Comparison of ENCODE assay signal across 10 cellular contexts in the genomic region with DNA sequence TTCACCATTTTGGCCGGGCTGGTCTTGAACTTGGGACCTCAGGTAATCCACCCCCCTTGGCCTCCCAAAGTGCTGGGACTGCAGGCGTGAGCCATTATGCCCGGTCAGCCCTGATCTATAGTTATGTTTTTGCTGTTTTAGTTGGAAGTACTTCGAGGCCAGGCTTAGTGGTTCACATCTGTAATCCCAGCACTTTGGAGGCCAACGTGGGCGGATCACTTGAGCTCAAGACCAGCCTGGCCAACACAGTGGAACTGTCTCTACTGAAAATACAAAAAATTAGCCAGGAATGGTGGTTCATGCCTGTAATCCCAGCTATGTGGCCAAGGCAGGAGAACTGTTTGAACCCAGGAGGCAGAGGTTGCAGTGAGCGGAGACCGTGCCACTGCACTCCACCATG. TPM values are rescaled to one million over a fixed set of nuclear protein-coding genes. Genes with fewer than 3 reads are reported as not detected.
DNase-seq lines count a peak whose midpoint lies in the region; ATAC-seq and TF ChIP-seq lines count a peak whose summit lies in the region.
"Had no signal": no experiment of that assay in that cellular context is flagged by ENCODE, and none has a peak within 500 bp of the region (broad histone marks: within the 10 kb centered on the region; RNA-seq: fewer than 3 reads in every experiment).

No MANE protein-coding gene starts in this region.

- no peak overlapping the region for H2AFZ ChIP-seq in SK-N-SH (ENCODE audit: low read depth)
- H2AFZ ChIP-seq in trophoblast cell (ENCODE audit: insufficient read depth, low read length, poor library complexity): no peak overlapping the region

- no peak overlapping the region for H4K91ac ChIP-seq in trophoblast cell (ENCODE audit: low read depth, low read length)

- H3K36me3 ChIP-seq in SK-N-SH (replicated peaks in 1 of 2; ENCODE audit: control insufficient read depth in 1 of 2, insufficient read depth in 2 of 2, low read length in 1 of 2) (peaks cover 36 to 52% of the 10 kb centered on the region in 2 experiments), endocrine pancreas (ENCODE audit: control insufficient read depth, insufficient read depth, low read length) (peaks cover 4% of the 10 kb centered on the region), trophoblast cell (ENCODE audit: control insufficient read depth in 1 of 2, insufficient read depth in 2 of 2, low read length in 2 of 2) (peaks cover 28 to 39% of the 10 kb centered on the region in 2 experiments), WERI-Rb-1 (peaks cover 66% of the 10 kb centered on the region)

- POLR2A ChIA-PET in SK-N-SH (lab: Yijun Ruan, JAX) (interaction anchor here (1.0 kb wide), 1 partner anchor 769 kb away, joined by 5 read pairs; no protein-coding TSS in a partner anchor), GM10248 (lab: Yijun Ruan, JAX) (interaction anchor here (1.0 kb wide), 1 partner anchor 26 kb away, joined by 5 read pairs; no protein-coding TSS in a partner anchor)

- CTCF ChIA-PET in SK-N-SH (lab: Yijun Ruan, JAX): interaction anchor here (0.8 to 1.2 kb wide), 3 partner anchors 22 to 69 kb away, joined by 3 to 4 read pairs (median 4); no protein-coding TSS in a partner anchor
- CTCF ChIA-PET in GM10248 (lab: Yijun Ruan, JAX): interaction anchor here (1.5 kb wide), 1 partner anchor 25 kb away, joined by 7 read pairs; no protein-coding TSS in a partner anchor

- no peaks in the 10 kb centered on the region for H3K9me3 ChIP-seq in SK-N-SH
- no peaks in the 10 kb centered on the region for H3K9me3 ChIP-seq in endocrine pancreas (ENCODE audit: control insufficient read depth, low read length)
- H3K9me3 ChIP-seq in trophoblast cell (ENCODE audit: insufficient read depth, low read depth, low read length): no peaks in the 10 kb centered on the region
- H3K9me3 ChIP-seq in WERI-Rb-1 (ENCODE audit: severe bottlenecking): peaks cover 7% of the 10 kb centered on the region

- TF ChIP-seq CTCF in SK-N-SH (IDR thresholded peaks at IDR 0.05) (no peak), NB4 (IDR thresholded peaks at IDR 0.05; ENCODE audit: low read depth, low read length) (no peak), GM10248 (IDR thresholded peaks at IDR 0.05; ENCODE audit: control extremely low read depth, extremely low read depth, low read depth, missing control alignments) (no peak), WERI-Rb-1 (IDR thresholded peaks at IDR 0.05; ENCODE audit: low read depth, low read length) (no peak)

- H3K9me2 ChIP-seq in SK-N-SH: no peaks in the 10 kb centered on the region

- no peak overlapping the region for H2AK5ac ChIP-seq in trophoblast cell (ENCODE audit: low read length)

- peaks cover 13% of the 10 kb centered on the region for H3K79me1 ChIP-seq in trophoblast cell (ENCODE audit: low read length)

- H4K8ac ChIP-seq in trophoblast cell (ENCODE audit: low read depth, low read length): no peak overlapping the region

- H3K4me1 ChIP-seq in SK-N-SH (ENCODE audit: control insufficient read depth in 1 of 2, insufficient read depth in 2 of 2, low read depth in 1 of 2, low read length in 1 of 2) (peaks cover 2 to 10% of the 10 kb centered on the region in 2 experiments; a peak in 2 of 4 replicates), endocrine pancreas (ENCODE audit: control insufficient read depth, insufficient read depth, low read length) (peaks cover 10% of the 10 kb centered on the region), trophoblast cell (ENCODE audit: control insufficient read depth in 1 of 2, insufficient read depth in 2 of 2, low read length in 2 of 2) (peaks cover 3 to 5% of the 10 kb centered on the region in 2 experiments)

- H3K4me3 ChIP-seq in SK-N-SH (ENCODE audit: low read depth in 2 of 2, low read length in 1 of 2): no peak overlapping the region
- H3K4me3 ChIP-seq in NB4 (ENCODE audit: low read depth, low read length): peak overlapping the region; percentile 98
- H3K4me3 ChIP-seq in endocrine pancreas (ENCODE audit: control insufficient read depth, insufficient read depth, low read length): no peak overlapping the region
- no peak overlapping the region for H3K4me3 ChIP-seq in trophoblast cell (ENCODE audit: low read depth, low read length)
- H3K4me3 ChIP-seq in WERI-Rb-1 (ENCODE audit: low read depth, low read length): no peak overlapping the region

- peak overlapping the region; percentile 40 for H3K4ac ChIP-seq in trophoblast cell (ENCODE audit: low read depth, low read length)

- peak overlapping the region in 1 of 2 experiments; percentile 98; a peak in 1 of 4 replicates for H3K27ac ChIP-seq in SK-N-SH (ENCODE audit: low read depth in 2 of 2, low read length in 1 of 2)
- no peak overlapping the region for H3K27ac ChIP-seq in trophoblast cell (ENCODE audit: low read depth, low read length)
- H3K27ac ChIP-seq in WERI-Rb-1: no peak overlapping the region

- H2BK5ac ChIP-seq in trophoblast cell (ENCODE audit: low read depth, low read length, poor library complexity): no peak overlapping the region

- no peak for DNase-seq in SK-N-SH
- no peak for DNase-seq in NB4 (ENCODE audit: low read depth)
- no peak for DNase-seq in trophoblast cell
- DNase-seq in GM10248 (ENCODE audit: extremely low spot score): no peak
- no peak for DNase-seq in WERI-Rb-1
- DNase-seq: NCI-H1417; stimulated activated naive CD4-positive, alpha-beta T cell treated with Interleukin-2 at 50 U/mL for 16 hours had no signal

- no peak overlapping the region for H3K18ac ChIP-seq in trophoblast cell (ENCODE audit: low read length)

- H3K14ac ChIP-seq in trophoblast cell (ENCODE audit: low read length): no peak overlapping the region

- H3K79me2 ChIP-seq in SK-N-SH (ENCODE audit: insufficient read depth) (peaks cover 68% of the 10 kb centered on the region), trophoblast cell (ENCODE audit: control insufficient read depth, insufficient read depth, low read length, poor library complexity) (peaks cover 9% of the 10 kb centered on the region)

- H4K12ac ChIP-seq in trophoblast cell (ENCODE audit: low read depth, low read length): no peak overlapping the region

- peaks cover 12% of the 10 kb centered on the region for H3F3A ChIP-seq in SK-N-SH (replicated peaks; ENCODE audit: insufficient read depth)

- no peak for TF ChIP-seq RAD21 in SK-N-SH (IDR thresholded peaks at IDR 0.05; ENCODE audit: low read length)

- 80% methylated on average over 7 of the region's 8 CpGs for WGBS in SK-N-SH (ENCODE audit: low lambda C conversion rate)
- no CpG with 5 or more reads among the region's 8 CpGs for WGBS in trophoblast cell (ENCODE audit: extremely low coverage, insufficient coverage, insufficient read length)

- H3K9ac ChIP-seq in SK-N-SH (no peak overlapping the region), endocrine pancreas (ENCODE audit: control insufficient read depth, insufficient read depth, low read length) (peak overlapping the region; percentile 15), trophoblast cell (ENCODE audit: low read length) (no peak overlapping the region)

- H4K20me1 ChIP-seq in SK-N-SH (ENCODE audit: insufficient read depth): peaks cover 8% of the 10 kb centered on the region

- no peak overlapping the region for H3K23ac ChIP-seq in trophoblast cell (ENCODE audit: low read length)

- ATAC-seq in SK-N-SH treated with all-trans-retinoic acid at 6 μM for 48 hours (no peak), GM21526 (IDR thresholded peaks at IDR 0.05; ENCODE audit: low FRiP score, unreplicated experiment) (no peak)

- H2BK120ac ChIP-seq in trophoblast cell (ENCODE audit: insufficient read depth, low read length, poor library complexity): no peak overlapping the region

- H3K4me2 ChIP-seq in SK-N-SH: peak overlapping the region; percentile 84
- no peak overlapping the region for H3K4me2 ChIP-seq in trophoblast cell (ENCODE audit: low read length)

- TF ChIP-seq POLR2A in NB4 (IDR thresholded peaks at IDR 0.05; ENCODE audit: extremely low read depth, insufficient read length): no peak

- H3K27me3 ChIP-seq in SK-N-SH (ENCODE audit: insufficient read depth) (no peaks in the 10 kb centered on the region), endocrine pancreas (ENCODE audit: control insufficient read depth, insufficient read depth, low read length) (no peaks in the 10 kb centered on the region), trophoblast cell (ENCODE audit: insufficient read depth, low read length) (no peaks in the 10 kb centered on the region), WERI-Rb-1 (ENCODE audit: insufficient read depth, low read depth, severe bottlenecking) (no peaks in the 10 kb centered on the region)

- no peak for TF ChIP-seq EP300 in SK-N-SH (IDR thresholded peaks at IDR 0.05; ENCODE audit: borderline replicate concordance in 1 of 2, low read depth in 1 of 2, low read length in 1 of 2)

- H2BK12ac ChIP-seq in trophoblast cell (ENCODE audit: low read length): no peak overlapping the region

TF ChIP-seq in SK-N-SH, 30 proteins besides CTCF, POLR2A, EP300 and RAD21:
- TF ChIP-seq FOSL2 (IDR thresholded peaks at IDR 0.05; ENCODE audit: borderline replicate concordance, low read depth) (no peak), SMC3 (IDR thresholded peaks at IDR 0.05; ENCODE audit: low read depth, low read length) (no peak)
TF ChIP-seq in SK-N-SH: peak in this region for 0.

TF ChIP-seq in SK-N-SH treated with all-trans-retinoic acid at 6 μM for 48 hours, 23 proteins besides CTCF, POLR2A, EP300 and RAD21 (continues in another document):
- TF ChIP-seq, protein P1, sequence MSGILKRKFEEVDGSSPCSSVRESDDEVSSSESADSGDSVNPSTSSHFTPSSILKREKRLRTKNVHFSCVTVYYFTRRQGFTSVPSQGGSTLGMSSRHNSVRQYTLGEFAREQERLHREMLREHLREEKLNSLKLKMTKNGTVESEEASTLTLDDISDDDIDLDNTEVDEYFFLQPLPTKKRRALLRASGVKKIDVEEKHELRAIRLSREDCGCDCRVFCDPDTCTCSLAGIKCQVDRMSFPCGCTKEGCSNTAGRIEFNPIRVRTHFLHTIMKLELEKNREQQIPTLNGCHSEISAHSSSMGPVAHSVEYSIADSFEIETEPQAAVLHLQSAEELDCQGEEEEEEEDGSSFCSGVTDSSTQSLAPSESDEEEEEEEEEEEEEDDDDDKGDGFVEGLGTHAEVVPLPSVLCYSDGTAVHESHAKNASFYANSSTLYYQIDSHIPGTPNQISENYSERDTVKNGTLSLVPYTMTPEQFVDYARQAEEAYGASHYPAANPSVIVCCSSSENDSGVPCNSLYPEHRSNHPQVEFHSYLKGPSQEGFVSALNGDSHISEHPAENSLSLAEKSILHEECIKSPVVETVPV (CRISPR knock-in tag; IDR thresholded peaks at IDR 0.05): no peak

RNA-seq across cellular contexts. Expression of a gene that starts 2.0 kb away (rescaled TPM):
- 153 and 196 TPM in 2 replicates for polyA plus RNA-seq in SK-N-SH (2012; rRNA removed)
- 156 and 159 TPM in 2 replicates for polyA plus RNA-seq in SK-N-SH (2012; cell fraction: cytosol; rRNA removed)
- 175 and 242 TPM in 2 replicates for polyA plus RNA-seq in SK-N-SH (2012; cell fraction: nucleus; rRNA removed)
- 109 and 112 TPM in 2 replicates for polyA plus RNA-seq in trophoblast cell (2013)

RNA-seq across cellular contexts. Expression of a gene that starts 30.2 kb away (rescaled TPM):
- polyA plus RNA-seq in SK-N-SH (2012; rRNA removed): 36.7 and 48.7 TPM in 2 replicates
- 55.9 and 60.2 TPM in 2 replicates for polyA plus RNA-seq in SK-N-SH (2012; cell fraction: cytosol; rRNA removed)
- 20.1 and 39.9 TPM in 2 replicates for polyA plus RNA-seq in SK-N-SH (2012; cell fraction: nucleus; rRNA removed)
- 165 and 167 TPM in 2 replicates for polyA plus RNA-seq in trophoblast cell (2013)
